ENCODE assay signal across 9 cellular contexts in genomic region chr7:127486654-127487053, GRCh38.
DNase-seq lines count a peak whose midpoint lies in the region; ATAC-seq and TF ChIP-seq lines count a peak whose summit lies in the region.
"Had no signal": no experiment of that assay in that cellular context is flagged by ENCODE, and none has a peak within 500 bp of the region (broad histone marks: within the 10 kb centered on the region; RNA-seq: fewer than 3 reads in every experiment).

No MANE protein-coding gene starts in this region.

- H3K27ac ChIP-seq in foreskin keratinocyte (no peak overlapping the region), MM.1S (ENCODE audit: low read length) (no peak overlapping the region)

- H3K4me1 ChIP-seq in foreskin keratinocyte = no peaks in the 10 kb centered on the region
- no peaks in the 10 kb centered on the region for H3K4me1 ChIP-seq in MM.1S (ENCODE audit: low read length)

- no peak overlapping the region for H3K4me3 ChIP-seq in GM12875 (ENCODE audit: low read depth, low read length)
- H3K4me3 ChIP-seq in MM.1S (ENCODE audit: low read length) = no peak overlapping the region

- H3K9me2 ChIP-seq in MM.1S (replicated peaks; ENCODE audit: insufficient read depth, low read length) = no peaks in the 10 kb centered on the region

- H3K36me3 ChIP-seq in MM.1S (replicated peaks; ENCODE audit: insufficient read depth, low read length) = no peaks in the 10 kb centered on the region

- ATAC-seq in GM21619 (IDR thresholded peaks at IDR 0.05; ENCODE audit: unreplicated experiment) (peak; percentile 67), foreskin keratinocyte (peak; percentile 88), HG02981 (IDR thresholded peaks at IDR 0.05; ENCODE audit: unreplicated experiment) (no peak)

- H2AFZ ChIP-seq in MM.1S (ENCODE audit: low read length) = no peak overlapping the region

- H3K27me3 ChIP-seq in foreskin keratinocyte (no peaks in the 10 kb centered on the region), MM.1S (replicated peaks; ENCODE audit: insufficient read depth, low read length) (no peaks in the 10 kb centered on the region)

- no peak overlapping the region for H3K9ac ChIP-seq in MM.1S (ENCODE audit: low read length)

- no peaks in the 10 kb centered on the region for H3F3A ChIP-seq in MM.1S (ENCODE audit: insufficient read depth, low read length)

- TF ChIP-seq CTCF in GM12875 (IDR thresholded peaks at IDR 0.05; ENCODE audit: borderline replicate concordance, insufficient read depth, low read depth, low read length) (0 out of 2 replicates have a peak, but pooled peaks have one; percentile 18), foreskin keratinocyte (conservative IDR thresholded peaks at IDR 0.05) (peak; percentile 37), MM.1S (IDR thresholded peaks at IDR 0.05; ENCODE audit: low read length) (no peak)

- no peaks in the 10 kb centered on the region for H4K20me1 ChIP-seq in MM.1S (ENCODE audit: insufficient read depth, low read length)

- H3K9me3 ChIP-seq in MM.1S (replicated peaks; ENCODE audit: insufficient read depth, low read length) = no peaks in the 10 kb centered on the region

- no peaks in the 10 kb centered on the region for H3K79me2 ChIP-seq in MM.1S (ENCODE audit: low read length)

- DNase-seq in NCI-H69 (lab: John Stamatoyannopoulos, UW) (peak; percentile 6), foreskin keratinocyte (peak; percentile 7 to 49), COLO668 (lab: John Stamatoyannopoulos, UW; ENCODE audit: unreplicated experiment) (no peak), MM.1S (no peak)
- DNase-seq: NCI-H1694, SHP77 had no signal

- no peak overlapping the region for H3K4me2 ChIP-seq in MM.1S (ENCODE audit: low read depth, low read length)

Comparison
In these comparisons a context has a peak if more than half of its experiments do, and no peak if none do; other contexts are left out.
1. DNase-seq: peak in NCI-H69 (single experiment) and foreskin keratinocyte (2 of 2); none in COLO668 (single experiment) and MM.1S (single experiment).